Comparison of ENCODE assay signal across 28 cellular contexts in the genomic region with DNA sequence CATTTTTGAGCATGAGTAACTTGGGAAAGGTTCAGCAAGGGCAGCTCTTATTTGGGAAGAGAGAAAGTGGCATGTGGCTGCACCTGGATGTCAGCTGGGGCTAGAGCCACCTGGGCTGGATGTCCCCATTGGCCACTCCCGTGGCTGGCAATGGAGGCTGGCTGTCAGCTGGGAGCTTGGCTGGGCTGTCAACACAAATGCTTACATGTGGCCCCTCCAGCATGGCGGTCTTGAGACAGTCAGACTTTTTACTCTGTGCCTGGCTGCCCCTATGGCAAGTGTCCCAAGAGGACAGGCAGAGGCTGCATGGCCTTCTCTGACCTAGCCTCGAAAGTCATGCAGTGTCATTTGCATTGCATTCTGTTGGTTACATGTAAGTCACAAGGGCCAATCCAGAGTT.
"Had no signal": no experiment of that assay in that cellular context is flagged by ENCODE, and none has a peak within 500 bp of the region (broad histone marks: within the 10 kb centered on the region; RNA-seq: fewer than 3 reads in every experiment).

No MANE protein-coding gene starts in this region.

- H3K27ac ChIP-seq: coronary artery, gastroesophageal sphincter, neutrophil, ovary, prostate gland, thoracic aorta, uterus had no signal

- DNase-seq: activated CD4-positive, alpha-beta memory T cell treated with anti-CD3 and anti-CD28 coated beads, Interleukin-2, amount 10 ng/mL, durations not matched to agents 7 days and 5 days; activated CD4-positive, alpha-beta T cell treated with anti-CD3 and anti-CD28 coated beads for 1 hour; activated CD4-positive, alpha-beta T cell treated with anti-CD3 and anti-CD28 coated beads, Interleukin-2, amount 10 ng/mL, durations not matched to agents 7 days and 5 days; activated gamma-delta T cell treated with Interleukin-2 at 50 U/mL for 16 hours; activated naive CD4-positive, alpha-beta T cell treated with anti-CD3 and anti-CD28 coated beads, Interleukin-2, amount 50 U/mL, for 16 hours; activated T-cell treated with anti-CD3 and anti-CD28 coated beads, Interleukin-2, amount 50 U/mL, for 4 hours; cerebellar nuclear complex; effector memory CD8-positive, alpha-beta T cell; head of caudate nucleus; hippocampal formation; immature natural killer cell; naive B cell; nephron progenitor cell; ovary; SK-N-SH; stimulated activated CD4-positive, alpha-beta T cell treated with anti-CD3 and anti-CD28 coated beads, Interleukin-12 subunit alpha, Interleukin-12 subunit beta, amount 100 ng/mL, for 4 hours; stimulated activated CD4-positive, alpha-beta T cell treated with anti-CD3 and anti-CD28 coated beads, Interleukin-4, amount 100 ng/mL, for 24 hours; SW 1271; trophoblast cell; uterus had no signal

- H3K36me3 ChIP-seq: gastroesophageal sphincter, neutrophil, ovary, prostate gland, thoracic aorta, uterus had no signal

- H3K4me3 ChIP-seq: coronary artery, gastroesophageal sphincter, ovary, prostate gland, thoracic aorta, uterus had no signal

- ATAC-seq: activated T-cell treated with anti-CD3 and anti-CD28 coated beads, Interleukin-2, amount 50 U/mL, for 4 hours; activated T-helper 17 cell treated with anti-CD3 and anti-CD28 coated beads, Interleukin-2, amount 50 U/mL, for 72 hours; effector memory CD8-positive, alpha-beta T cell; gastroesophageal sphincter; left lobe of liver; stimulated activated effector memory CD8-positive, alpha-beta T cell treated with anti-CD3 and anti-CD28 coated beads, Interleukin-12 subunit alpha, Interleukin-12 subunit beta, amount 100 ng/mL, for 72 hours had no signal

- H3K4me1 ChIP-seq: uterus had no signal

- H3K9me3 ChIP-seq: neutrophil, ovary, prostate gland, uterus had no signal

- H3K27me3 ChIP-seq: ovary, uterus had no signal
